In genomic region chr1:51463561-51463960, GRCh38 we compare ENCODE assay signal across 19 cellular contexts. TPM values are rescaled to one million over a fixed set of nuclear protein-coding genes. Genes with fewer than 3 reads are reported as not detected.
DNase-seq lines count a peak whose midpoint lies in the region; ATAC-seq, FAIRE-seq and TF ChIP-seq lines count a peak whose summit lies in the region.
"Had no signal": no experiment of that assay in that cellular context is flagged by ENCODE, and none has a peak within 500 bp of the region (broad histone marks: within the 10 kb centered on the region; RNA-seq: fewer than 3 reads in every experiment).

No MANE protein-coding gene starts in this region.

- peaks cover 5% of the 10 kb centered on the region for H3K4me1 ChIP-seq in adipocyte (ENCODE audit: control insufficient read depth, insufficient read depth, low read length)
- no peaks in the 10 kb centered on the region for H3K4me1 ChIP-seq in kidney (ENCODE audit: control insufficient read depth in 1 of 2, insufficient read depth in 1 of 2, low read depth in 1 of 2, low read length in 2 of 2)

- H3K9ac ChIP-seq in adipocyte (ENCODE audit: low read length) (no peak overlapping the region), kidney (ENCODE audit: low read length in 2 of 2) (no peak overlapping the region)

- no peaks in the 10 kb centered on the region for H3K27me3 ChIP-seq in adipocyte (replicated peaks; ENCODE audit: control insufficient read depth, insufficient read depth, low read length)

- peak; percentile 51 for ATAC-seq in sciatic nerve
- ATAC-seq: HCT116, Panc1 had no signal

- FAIRE-seq in G401.6 (lab: Jason Lieb, UNC) (peak; percentile 69), kidney (lab: Jason Lieb, UNC) (peak; percentile 49)

- no peak overlapping the region for H3K27ac ChIP-seq in kidney (ENCODE audit: low read depth in 2 of 2, low read length in 2 of 2)

- intact Hi-C loops in kidney (cut with DNase I) (no loop called here), sciatic nerve (cut with DNase I) (no loop called here)

- H3K9me3 ChIP-seq in adipocyte (ENCODE audit: control insufficient read depth, low read length) (no peaks in the 10 kb centered on the region), kidney (ENCODE audit: control insufficient read depth in 1 of 2, low read length in 2 of 2) (no peaks in the 10 kb centered on the region)
- H3K9me3 ChIP-seq: Caco-2 had no signal

- peak; percentile 39 for DNase-seq in adipocyte (ENCODE audit: low read depth)
- no peak for DNase-seq in kidney
- DNase-seq in sciatic nerve (ENCODE audit: low spot score) = no peak
- DNase-seq in ecto neural progenitor cell (ENCODE audit: low spot score) = no peak
- DNase-seq in NCI-H446 (lab: John Stamatoyannopoulos, UW) = no peak
- DNase-seq in NCI-H1417 (lab: John Stamatoyannopoulos, UW) = no peak
- DNase-seq in hypothalamus (lab: John Stamatoyannopoulos, UW) = no peak
- DNase-seq: 8988T; CD4-positive, CD25-positive, alpha-beta regulatory T cell; GF-D8; GOT3; NCI-H1105; NCI-H1694 treated with DMSO at 0.1 percent for 48 hours; NCI-H510A; NCI-H82 had no signal

- H3K36me3 ChIP-seq in adipocyte (ENCODE audit: control insufficient read depth, insufficient read depth, low read length, severe bottlenecking) (peaks cover 43% of the 10 kb centered on the region), kidney (ENCODE audit: control insufficient read depth in 1 of 2, insufficient read depth in 2 of 2, low read length in 2 of 2) (peaks cover 0 to 20% of the 10 kb centered on the region in 2 donors)

- H3K4me3 ChIP-seq in adipocyte (ENCODE audit: low read length) = no peak overlapping the region
- no peak overlapping the region for H3K4me3 ChIP-seq in kidney (ENCODE audit: low read length in 2 of 2)

- TF ChIP-seq CTCF in kidney (IDR thresholded peaks at IDR 0.05; ENCODE audit: borderline replicate concordance, extremely low read depth, insufficient read depth) = no peak

RNA-seq across cellular contexts. Expression of gene EPS15, which starts 55.5 kb away (rescaled TPM):
- total RNA-seq in kidney = 91.3 TPM
- 17.5 TPM for polyA plus RNA-seq in kidney (ENCODE audit: insufficient read depth, low read depth, low replicate concordance)
- 119 TPM for total RNA-seq in sciatic nerve
